1 cellular context compared by ENCODE assay signal in genomic region chr5:180059326-180059725, GRCh38.
TF ChIP-seq lines count a peak whose summit lies in the region.

No MANE protein-coding gene starts in this region.

TF ChIP-seq in GM23338, 12 proteins besides CTCF, POLR2A, EP300 and RAD21 (continued from another document):
- TF ChIP-seq ZNF462 (CRISPR knock-in tag; IDR thresholded peaks at IDR 0.05): no peak
